36 cellular contexts compared by ENCODE assay signal in genomic region chr11:33553486-33553885, GRCh38.
A peak's percentile ranks its signal among the peaks of the same experiment; 100 is the strongest.
DNase-seq lines count a peak whose midpoint lies in the region; FAIRE-seq and TF ChIP-seq lines count a peak whose summit lies in the region.
"Had no signal": no experiment of that assay in that cellular context is flagged by ENCODE, and none has a peak within 500 bp of the region (broad histone marks: within the 10 kb centered on the region; RNA-seq: fewer than 3 reads in every experiment).

No MANE protein-coding gene starts in this region.

- no peak overlapping the region for H3K27ac ChIP-seq in transverse colon
- H3K27ac ChIP-seq: 22Rv1, esophagus muscularis mucosa, gastroesophageal sphincter, thoracic aorta had no signal

- peaks cover 12% of the 10 kb centered on the region for H3K4me1 Mint-ChIP-seq in osteocyte (ENCODE audit: unreplicated experiment)
- H3K4me1 Mint-ChIP-seq: activated naive CD8-positive, alpha-beta T cell treated with anti-CD3 and anti-CD28 coated beads, Interleukin-2, amount 50 U/mL, for 24 hours; immature natural killer cell; T-cell had no signal

- no peaks in the 10 kb centered on the region for H3K27me3 ChIP-seq in transverse colon

- no peaks in the 10 kb centered on the region for H3K27me3 Mint-ChIP-seq in osteocyte (ENCODE audit: unreplicated experiment)
- H3K27me3 Mint-ChIP-seq: brain had no signal

- H3K36me3 ChIP-seq in transverse colon, result no peaks in the 10 kb centered on the region
- H3K36me3 ChIP-seq: esophagus muscularis mucosa, gastroesophageal sphincter, thoracic aorta had no signal

- no peak overlapping the region for H3K4me3 Mint-ChIP-seq in osteocyte (ENCODE audit: unreplicated experiment)
- H3K4me3 Mint-ChIP-seq: activated CD8-positive, alpha-beta T cell treated with anti-CD3 and anti-CD28 coated beads for 36 hours; activated naive CD8-positive, alpha-beta T cell treated with anti-CD3 and anti-CD28 coated beads, Interleukin-2, amount 50 U/mL, for 24 hours; brain; CD4-positive, alpha-beta T cell; immature natural killer cell; natural killer cell treated with Interleukin-12 subunit alpha and Interleukin-12 subunit beta and Interleukin-15 and Interleukin-18, amount 100 ng/mL, for 72 hours; T-cell had no signal

- no peaks in the 10 kb centered on the region for H3K36me3 Mint-ChIP-seq in osteocyte (ENCODE audit: unreplicated experiment)
- H3K36me3 Mint-ChIP-seq: immature natural killer cell; natural killer cell treated with Interleukin-12 subunit alpha and Interleukin-12 subunit beta and Interleukin-15 and Interleukin-18, amount 100 ng/mL, for 72 hours; T-cell had no signal

- in situ Hi-C loops in transverse colon (cut with MboI; ENCODE audit: low pct_ligation_motif_present in 1 of 4, low pct_unique_long_range_greater_than_20kb in 1 of 4, low sequenced_read_pairs in 3 of 4), result no loop called here

- no peak overlapping the region for H3K27ac Mint-ChIP-seq in osteocyte (ENCODE audit: unreplicated experiment)
- H3K27ac Mint-ChIP-seq: activated CD8-positive, alpha-beta T cell treated with anti-CD3 and anti-CD28 coated beads for 36 hours; activated naive CD8-positive, alpha-beta T cell treated with anti-CD3 and anti-CD28 coated beads, Interleukin-2, amount 50 U/mL, for 24 hours; CD4-positive, alpha-beta T cell; immature natural killer cell; natural killer cell treated with Interleukin-12 subunit alpha and Interleukin-12 subunit beta and Interleukin-15 and Interleukin-18, amount 100 ng/mL, for 72 hours; T-cell had no signal

- peak; percentile 45 for DNase-seq in NCI-H1436 (lab: John Stamatoyannopoulos, UW)
- DNase-seq in NCI-H1436 treated with DMSO at 0.1 percent for 48 hours (lab: John Stamatoyannopoulos, UW), result no peak
- peak; percentile 8 for DNase-seq in RKO (ENCODE audit: low spot score)
- DNase-seq in fibroblast of mammary gland (ENCODE audit: low read depth), result peak; percentile 16
- DNase-seq in urothelium cell line (ENCODE audit: low spot score), result peak; percentile 34
- DNase-seq in SIG-M5 treated with dmso at 0.1 percent for 504 hours (lab: John Stamatoyannopoulos, UW; ENCODE audit: unreplicated experiment), result no peak
- DNase-seq in transverse colon, result no peak
- no peak for DNase-seq in osteocyte (ENCODE audit: extremely low spot score, unreplicated experiment)
- DNase-seq: activated CD4-positive, CD25-positive, alpha-beta regulatory T cell treated with anti-CD3 and anti-CD28 coated beads, Interleukin-2, amount 50 U/mL, for 72 hours; activated CD8-positive, alpha-beta T cell treated with anti-CD3 and anti-CD28 coated beads for 36 hours; activated gamma-delta T cell treated with Interleukin-2 at 50 U/mL for 16 hours; activated naive CD8-positive, alpha-beta T cell treated with anti-CD3 and anti-CD28 coated beads, Interleukin-2, amount 50 U/mL, for 24 hours; CD4-positive, alpha-beta T cell; effector memory CD4-positive, alpha-beta T cell; hippocampal formation; immature natural killer cell; Kasumi-1; NCI-H187 treated with DMSO at 0.1 percent for 48 hours; NCI-H2227 treated with DMSO at 0.1 percent for 48 hours; NCI-H774; right cardiac atrium; SHP77 treated with DMSO at 0.1 percent for 48 hours; stimulated activated CD4-positive, alpha-beta T cell treated with anti-CD3 and anti-CD28 coated beads, Interleukin-12 subunit alpha, Interleukin-12 subunit beta, amount 100 ng/mL, for 4 hours; stimulated activated CD4-positive, alpha-beta T cell treated with anti-CD3 and anti-CD28 coated beads, Interleukin-4, amount 100 ng/mL, for 4 hours; stimulated activated naive CD4-positive, alpha-beta T cell treated with Interleukin-2 at 50 U/mL for 16 hours; T-cell had no signal

- WGBS in transverse colon (ENCODE audit: low coverage in 1 of 2), 2 donors, result 61 to 63% methylated on average over 1 of the region's 1 CpG

- no peak for TF ChIP-seq EP300 in transverse colon (IDR thresholded peaks at IDR 0.05; ENCODE audit: low read depth)

- H3K9me3 Mint-ChIP-seq in osteocyte (ENCODE audit: unreplicated experiment), result no peaks in the 10 kb centered on the region
- H3K9me3 Mint-ChIP-seq: activated CD8-positive, alpha-beta T cell treated with anti-CD3 and anti-CD28 coated beads for 36 hours; activated naive CD8-positive, alpha-beta T cell treated with anti-CD3 and anti-CD28 coated beads, Interleukin-2, amount 50 U/mL, for 24 hours; brain; CD4-positive, alpha-beta T cell; immature natural killer cell; natural killer cell treated with Interleukin-12 subunit alpha and Interleukin-12 subunit beta and Interleukin-15 and Interleukin-18, amount 100 ng/mL, for 72 hours; T-cell had no signal

- no peak for TF ChIP-seq POLR2A in transverse colon (IDR thresholded peaks at IDR 0.05)

- no peak overlapping the region for H3K4me3 ChIP-seq in fibroblast of mammary gland (ENCODE audit: control insufficient read depth, low read depth, low read length)
- H3K4me3 ChIP-seq in transverse colon, result no peak overlapping the region
- H3K4me3 ChIP-seq: esophagus muscularis mucosa, gastroesophageal sphincter, thoracic aorta had no signal

- intact Hi-C loops in transverse colon (cut with DNase I; ENCODE audit: low total_unique reads), result no loop called here

- no peaks in the 10 kb centered on the region for H3K4me1 ChIP-seq in transverse colon
- H3K4me1 ChIP-seq: esophagus muscularis mucosa, gastroesophageal sphincter had no signal

- TF ChIP-seq CTCF in fibroblast of mammary gland (conservative IDR thresholded peaks at IDR 0.05; ENCODE audit: control insufficient read depth, insufficient read depth, low read depth, low read length) (no peak), transverse colon (IDR thresholded peaks at IDR 0.05) (no peak), osteocyte (IDR thresholded peaks at IDR 0.05) (no peak)

- H3K9me3 ChIP-seq in transverse colon, result no peaks in the 10 kb centered on the region
- H3K9me3 ChIP-seq: esophagus muscularis mucosa, gastroesophageal sphincter, thoracic aorta had no signal

- no peak for FAIRE-seq in urothelium cell line (lab: Jason Lieb, UNC)
- FAIRE-seq: G401.6, H1, HTR-8/SVneo, TTC549 had no signal

Comparison
In these comparisons a context has a peak if more than half of its experiments do, and no peak if none do; other contexts are left out.
1. DNase-seq: peak in NCI-H1436 (single experiment), RKO (single experiment), fibroblast of mammary gland (single experiment) and urothelium cell line (single experiment); none in NCI-H1436 treated with DMSO at 0.1 percent for 48 hours (single experiment), SIG-M5 treated with dmso at 0.1 percent for 504 hours (single experiment), transverse colon (single experiment) and osteocyte (single experiment).